ENCODE assay signal across 33 cellular contexts in the genomic region with DNA sequence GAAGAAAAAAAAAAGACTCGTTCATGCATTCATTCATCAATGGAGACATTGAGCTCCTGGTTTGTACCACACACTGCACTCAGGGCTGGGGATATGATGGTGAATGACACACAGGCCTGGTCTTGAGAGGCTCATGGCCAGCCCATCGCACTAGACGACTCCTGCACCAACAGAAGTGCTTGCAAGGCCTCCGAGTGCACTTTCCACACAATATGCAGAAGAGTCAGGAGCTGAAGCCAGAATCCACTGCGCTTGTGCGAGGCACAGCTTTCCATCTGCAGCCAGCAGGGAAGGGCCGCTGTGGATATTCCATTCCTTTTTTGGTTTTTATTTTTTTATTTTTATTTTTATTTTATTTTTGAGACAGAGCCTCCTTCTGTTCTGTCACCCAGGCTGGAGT.
A peak's percentile ranks its signal among the peaks of the same experiment; 100 is the strongest.
DNase-seq lines count a peak whose midpoint lies in the region; ATAC-seq and TF ChIP-seq lines count a peak whose summit lies in the region.
"Had no signal": no experiment of that assay in that cellular context is flagged by ENCODE, and none has a peak within 500 bp of the region (broad histone marks: within the 10 kb centered on the region; RNA-seq: fewer than 3 reads in every experiment).

No MANE protein-coding gene starts in this region.

- no peak overlapping the region for H2BK120ac ChIP-seq in H9 (ENCODE audit: low read depth, low read length, poor library complexity, severe bottlenecking)

- no peak overlapping the region for H2BK20ac ChIP-seq in H9 (ENCODE audit: low read depth, low read length, poor library complexity, severe bottlenecking)

- no peak overlapping the region for H2BK12ac ChIP-seq in H9 (ENCODE audit: insufficient read length, low read depth, low read length)

- H2AFZ ChIP-seq in H9 (ENCODE audit: low read length) = no peak overlapping the region

- peak; percentile 90 for DNase-seq in esophagus muscularis mucosa (ENCODE audit: extremely low spot score)
- peak; percentile 71 for DNase-seq in osteocyte (ENCODE audit: extremely low spot score, unreplicated experiment)
- peak; percentile 27 for DNase-seq in type B pancreatic cell (ENCODE audit: extremely low spot score, unreplicated experiment)
- no peak for DNase-seq in H9
- no peak for DNase-seq in iPS-NIHi7 (ENCODE audit: extremely low spot score)
- DNase-seq: 8988T; ACHN; AML-193; BE2C; C1 segment of cervical spinal cord; Caco-2; Calu3; CD4-positive, alpha-beta memory T cell; CD4-positive, alpha-beta T cell; CD4-positive, CD25-positive, alpha-beta regulatory T cell; CD8-positive, alpha-beta memory T cell; CD8-positive, alpha-beta T cell; COR-L47; DMS 273 treated with DMSO at 0.1 percent for 48 hours; DMS153; DMS53; DMS79; DMS79 treated with DMSO at 0.1 percent for 48 hours; DND-41; EL had no signal

- H3K27ac Mint-ChIP-seq in osteocyte (ENCODE audit: unreplicated experiment) = no peak overlapping the region
- no peak overlapping the region for H3K27ac Mint-ChIP-seq in type B pancreatic cell
- H3K27ac Mint-ChIP-seq in H9 = no peak overlapping the region
- H3K27ac Mint-ChIP-seq: B cell; CD14-positive monocyte; CD4-positive, alpha-beta memory T cell; CD4-positive, alpha-beta T cell; CD4-positive, CD25-positive, alpha-beta regulatory T cell; CD8-positive, alpha-beta T cell had no signal

- H3K23ac ChIP-seq in H9 (ENCODE audit: insufficient read length, low read depth, low read length) = no peak overlapping the region

- no peaks in the 10 kb centered on the region for H3K23me2 ChIP-seq in H9 (ENCODE audit: insufficient read length, low read depth, low read length, poor library complexity, severe bottlenecking)

- H3K14ac ChIP-seq in H9 (ENCODE audit: insufficient read depth, low read length) = no peak overlapping the region

- no peaks in the 10 kb centered on the region for H3K79me2 ChIP-seq in H9 (ENCODE audit: insufficient read depth, low read length)

- H3K4me2 ChIP-seq in H9 (ENCODE audit: insufficient read depth, insufficient read length, low read length) = no peak overlapping the region
- H3K4me2 ChIP-seq: A549; BLaER1; BLaER1 treated with 17β-estradiol and CSF1 and Interleukin-3, amounts not matched to agents 10 nM and 100 nM had no signal

- H3K27me3 ChIP-seq in esophagus muscularis mucosa (peaks cover 0 to 8% (median 0%) of the 10 kb centered on the region in 4 donors), H9 (ENCODE audit: insufficient read depth, low read length) (no peaks in the 10 kb centered on the region)
- H3K27me3 ChIP-seq: BE2C; BLaER1; BLaER1 treated with 17β-estradiol and CSF1 and Interleukin-3, amounts not matched to agents 10 nM and 100 nM had no signal

- no peak overlapping the region for H3K56ac ChIP-seq in H9 (ENCODE audit: insufficient read length, low read depth, low read length)

- H3K36me3 Mint-ChIP-seq in osteocyte (ENCODE audit: unreplicated experiment) (no peaks in the 10 kb centered on the region), type B pancreatic cell (no peaks in the 10 kb centered on the region), H9 (ENCODE audit: insufficient read depth in 1 of 3, low read depth in 3 of 3) (no peaks in the 10 kb centered on the region)
- H3K36me3 Mint-ChIP-seq: CD14-positive monocyte; CD4-positive, alpha-beta memory T cell; CD4-positive, CD25-positive, alpha-beta regulatory T cell; CD8-positive, alpha-beta memory T cell; CD8-positive, alpha-beta T cell had no signal

- no peak overlapping the region for H4K8ac ChIP-seq in H9 (replicated peaks; ENCODE audit: insufficient read length, low read depth, low read length)

- H4K91ac ChIP-seq in H9 (ENCODE audit: insufficient read length, low read depth, low read length) = no peak overlapping the region

- H3K9me3 Mint-ChIP-seq in osteocyte (ENCODE audit: unreplicated experiment) = no peaks in the 10 kb centered on the region
- H3K9me3 Mint-ChIP-seq in type B pancreatic cell = no peaks in the 10 kb centered on the region
- H3K9me3 Mint-ChIP-seq in H9 = no peaks in the 10 kb centered on the region
- H3K9me3 Mint-ChIP-seq: CD4-positive, alpha-beta T cell; CD8-positive, alpha-beta T cell had no signal

- H3K4me1 Mint-ChIP-seq in osteocyte (ENCODE audit: unreplicated experiment) (no peaks in the 10 kb centered on the region), type B pancreatic cell (ENCODE audit: unreplicated experiment) (no peaks in the 10 kb centered on the region), H9 (peaks cover 7 to 10% of the 10 kb centered on the region in 2 experiments)
- H3K4me1 Mint-ChIP-seq: B cell; CD14-positive monocyte; CD4-positive, alpha-beta memory T cell; CD4-positive, CD25-positive, alpha-beta regulatory T cell; CD8-positive, alpha-beta memory T cell had no signal

- TF ChIP-seq EP300 in esophagus muscularis mucosa (IDR thresholded peaks at IDR 0.05) = no peak

- no peak overlapping the region for H3K4me3 ChIP-seq in esophagus muscularis mucosa
- H3K4me3 ChIP-seq: A549; BLaER1; BLaER1 treated with 17β-estradiol and CSF1 and Interleukin-3, amounts not matched to agents 10 nM and 100 nM had no signal

- H3K27ac ChIP-seq in esophagus muscularis mucosa (replicated peaks in 1 of 4) (no peak overlapping the region), H9 (ENCODE audit: insufficient read length, low read depth, low read length) (no peak overlapping the region)
- H3K27ac ChIP-seq: 22Rv1; A549; BLaER1; BLaER1 treated with 17β-estradiol and CSF1 and Interleukin-3, amounts not matched to agents 10 nM and 100 nM; C4-2B had no signal

- no peaks in the 10 kb centered on the region for H3K36me3 ChIP-seq in esophagus muscularis mucosa
- H3K36me3 ChIP-seq: BE2C; BLaER1; BLaER1 treated with 17β-estradiol and CSF1 and Interleukin-3, amounts not matched to agents 10 nM and 100 nM had no signal

- no peak for ATAC-seq in GM21825 (IDR thresholded peaks at IDR 0.05; ENCODE audit: unreplicated experiment)
- ATAC-seq: A549; CD8-positive, alpha-beta T cell had no signal

- no peak for TF ChIP-seq POLR2A in esophagus muscularis mucosa (IDR thresholded peaks at IDR 0.05; ENCODE audit: low read depth)

- H3K4me1 ChIP-seq in esophagus muscularis mucosa = peaks cover 0 to 12% (median 8%) of the 10 kb centered on the region in 4 donors
- no peaks in the 10 kb centered on the region for H3K4me1 ChIP-seq in H9 (ENCODE audit: insufficient read depth, low read length)
- H3K4me1 ChIP-seq: A549, BE2C, Caco-2 had no signal

- no peaks in the 10 kb centered on the region for H3K79me1 ChIP-seq in H9 (ENCODE audit: insufficient read depth, low read depth, low read length, poor library complexity, severe bottlenecking)

- no peak overlapping the region for H3K18ac ChIP-seq in H9 (ENCODE audit: insufficient read length, low read depth, low read length)

- intact Hi-C loops in esophagus muscularis mucosa (cut with DNase I) = no loop called here

- no peaks in the 10 kb centered on the region for H4K20me1 ChIP-seq in H9 (ENCODE audit: control insufficient read depth, insufficient read depth, insufficient read length)
- H4K20me1 ChIP-seq: BLaER1; BLaER1 treated with 17β-estradiol and CSF1 and Interleukin-3, amounts not matched to agents 10 nM and 100 nM had no signal

- H3K4me3 Mint-ChIP-seq in osteocyte (ENCODE audit: unreplicated experiment) (no peak overlapping the region), type B pancreatic cell (no peak overlapping the region), H9 (no peak overlapping the region)
- H3K4me3 Mint-ChIP-seq: B cell; CD14-positive monocyte; CD4-positive, alpha-beta memory T cell; CD4-positive, alpha-beta T cell; CD4-positive, CD25-positive, alpha-beta regulatory T cell; CD8-positive, alpha-beta memory T cell; CD8-positive, alpha-beta T cell had no signal

- H4K5ac ChIP-seq in H9 (ENCODE audit: insufficient read length, low read depth, low read length) = no peak overlapping the region

- peaks cover 25% of the 10 kb centered on the region for H3K27me3 Mint-ChIP-seq in osteocyte (ENCODE audit: unreplicated experiment)
- H3K27me3 Mint-ChIP-seq in type B pancreatic cell = peaks cover 13% of the 10 kb centered on the region
- H3K27me3 Mint-ChIP-seq in H9 (ENCODE audit: low read depth) = peaks cover 2% of the 10 kb centered on the region

- H3K9me3 ChIP-seq in esophagus muscularis mucosa (no peaks in the 10 kb centered on the region), H9 (ENCODE audit: control insufficient read depth, low read depth, low read length) (no peaks in the 10 kb centered on the region)
- H3K9me3 ChIP-seq: A549; BE2C; BLaER1; BLaER1 treated with 17β-estradiol and CSF1 and Interleukin-3, amounts not matched to agents 10 nM and 100 nM; Caco-2 had no signal

- H2BK5ac ChIP-seq in H9 (ENCODE audit: insufficient read length, low read length) = no peak overlapping the region

- H3T11ph ChIP-seq in H9 (ENCODE audit: low read length) = no peak overlapping the region

- TF ChIP-seq CTCF in esophagus muscularis mucosa (IDR thresholded peaks at IDR 0.05) (no peak), osteocyte (IDR thresholded peaks at IDR 0.05) (no peak), type B pancreatic cell (conservative IDR thresholded peaks at IDR 0.05) (no peak), H9 (conservative IDR thresholded peaks at IDR 0.05) (no peak)

- H2AK5ac ChIP-seq in H9 (ENCODE audit: insufficient read length, low read length) = no peak overlapping the region

- H2BK15ac ChIP-seq in H9 (ENCODE audit: low read depth, low read length) = no peak overlapping the region

- no peak overlapping the region for H3K4ac ChIP-seq in H9 (ENCODE audit: low read depth, low read length)

- WGBS in esophagus muscularis mucosa = 92% methylated on average over 7 of the region's 7 CpGs
- WGBS in H9 (ENCODE audit: extremely low coverage, insufficient read length, low lambda C conversion rate) = no CpG with 5 or more reads among the region's 7 CpGs

- no peak overlapping the region for H3K9ac ChIP-seq in H9 (ENCODE audit: extremely low read depth, insufficient read length, low read length)
- H3K9ac ChIP-seq: BLaER1; BLaER1 treated with 17β-estradiol and CSF1 and Interleukin-3, amounts not matched to agents 10 nM and 100 nM had no signal

Comparison
In these comparisons a context has a peak if more than half of its experiments do, and no peak if none do; other contexts are left out.
1. DNase-seq: peak in esophagus muscularis mucosa (single experiment), osteocyte (single experiment) and type B pancreatic cell (single experiment); none in H9 (single experiment) and iPS-NIHi7 (single experiment).